In the genomic region with DNA sequence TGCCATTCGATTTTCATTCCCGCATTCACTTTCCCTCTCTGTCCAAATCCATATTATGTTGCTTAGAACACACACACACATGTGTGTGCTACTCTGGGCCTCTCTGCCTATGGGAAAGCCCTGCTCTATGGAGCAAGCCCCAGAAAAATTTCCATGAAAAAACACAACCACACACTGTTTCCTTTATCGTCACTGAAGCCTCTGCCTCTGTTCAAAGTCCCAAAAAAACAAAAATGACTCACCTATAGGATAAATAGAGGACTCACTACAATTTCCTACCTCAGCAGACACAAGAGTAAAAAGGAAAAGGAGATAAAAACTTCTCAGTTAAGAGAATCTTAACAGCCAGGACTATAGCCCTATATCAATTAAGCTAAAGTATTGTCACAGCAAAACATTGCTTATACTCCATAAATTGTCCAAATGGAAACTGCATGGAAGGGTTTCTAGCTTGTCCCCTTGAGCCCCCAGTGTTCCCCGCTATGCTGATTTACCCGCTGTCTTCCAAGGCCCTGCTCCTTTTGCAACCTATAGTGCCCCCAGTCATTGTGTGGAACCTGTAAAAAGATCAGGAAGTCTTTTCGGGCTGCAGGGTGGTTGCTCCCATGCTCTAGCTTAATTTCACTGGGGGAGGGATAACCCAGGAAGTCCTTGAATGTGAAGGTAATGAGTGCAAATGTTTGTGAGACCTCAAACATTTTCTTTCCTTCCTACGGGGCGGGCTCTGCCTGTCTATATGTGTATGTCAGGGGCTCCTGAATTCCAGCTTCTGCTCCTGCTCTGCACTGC, we compare ENCODE assay signal across 18 cellular contexts. TPM values are rescaled to one million over a fixed set of nuclear protein-coding genes. Genes with fewer than 3 reads are reported as not detected.
"Had no signal": no experiment of that assay in that cellular context is flagged by ENCODE, and none has a peak within 500 bp of the region (broad histone marks: within the 10 kb centered on the region; RNA-seq: fewer than 3 reads in every experiment).

No MANE protein-coding gene starts in this region.

- ATAC-seq: activated CD4-positive, CD25-positive, alpha-beta regulatory T cell treated with anti-CD3 and anti-CD28 coated beads, Interleukin-2, amount 50 U/mL, for 24 hours; activated naive CD4-positive, alpha-beta T cell treated with anti-CD3 and anti-CD28 coated beads, Interleukin-2, amount 50 U/mL, for 72 hours; left cardiac atrium; natural killer cell; right cardiac atrium; stimulated activated memory B cell treated with anti-CD40 and anti-IgM and Interleukin-4, amounts not matched to agents 10 μg/mL and 1 μg/mL and 100 μg/mL, for 72 hours had no signal

- H3K27ac ChIP-seq: brain microvascular endothelial cell, esophagus muscularis mucosa, tibial nerve, vagina had no signal

- H3K36me3 ChIP-seq: brain microvascular endothelial cell, tibial nerve, vagina had no signal

- H3K4me2 ChIP-seq: smooth muscle cell had no signal

- H3K4me1 ChIP-seq: tibial nerve, vagina had no signal

- DNase-seq: activated effector memory CD4-positive, alpha-beta T cell treated with Interleukin-2 at 50 U/mL for 16 hours; activated T-cell treated with anti-CD3 and anti-CD28 coated beads, Interleukin-2, amount 50 U/mL, for 1 hour; amygdala; brain microvascular endothelial cell; cerebellar nuclear complex; glutamatergic neuron; immature natural killer cell; left cardiac atrium; natural killer cell; nucleus accumbens; right cardiac atrium had no signal

- H3K4me3 ChIP-seq: esophagus muscularis mucosa, smooth muscle cell, tibial nerve, vagina had no signal

- H3K27me3 ChIP-seq: brain microvascular endothelial cell, esophagus muscularis mucosa, tibial nerve, vagina had no signal

- H3K9me3 ChIP-seq: esophagus muscularis mucosa, tibial nerve, vagina had no signal

RNA-seq across cellular contexts. Expression of a gene that starts 30.0 kb away (rescaled TPM):
- polyA plus RNA-seq: immature natural killer cell had no signal
